ENCODE assay signal across 20 cellular contexts in genomic region chr1:240287722-240288121, GRCh38.
DNase-seq lines count a peak whose midpoint lies in the region; ATAC-seq lines count a peak whose summit lies in the region.
"Had no signal": no experiment of that assay in that cellular context is flagged by ENCODE, and none has a peak within 500 bp of the region (broad histone marks: within the 10 kb centered on the region; RNA-seq: fewer than 3 reads in every experiment).

No MANE protein-coding gene starts in this region.

- H3K36me3 ChIP-seq in GM23248 (ENCODE audit: low read depth): peaks cover 12% of the 10 kb centered on the region; the same call in 1 of the 2 replicates

- in situ Hi-C loops in GM23248 (cut with MboI): no loop called here
- in situ Hi-C loops in SK-MEL-5 (cut with HindIII; ENCODE audit: low pct_unique_long_range_greater_than_20kb, low sequenced_read_pairs): no loop called here

- no peaks in the 10 kb centered on the region for H3K9me2 ChIP-seq in GM23248 (ENCODE audit: insufficient read depth)

- 93 to 97% methylated on average over 1 of the region's 1 CpG for WGBS in GM23248 (ENCODE audit: low coverage in 1 of 2, low lambda C conversion rate in 2 of 2, missing lambda C conversion rate in 2 of 2), 2 experiments

- no peaks in the 10 kb centered on the region for H3K27me3 ChIP-seq in GM23248 (replicated peaks; ENCODE audit: insufficient read depth)

- DNase-seq in DMS53 (lab: John Stamatoyannopoulos, UW): peak; percentile 19
- DNase-seq in DMS53 treated with DMSO at 0.1 percent for 48 hours (lab: John Stamatoyannopoulos, UW; ENCODE audit: unreplicated experiment): no peak
- DNase-seq in GM23248: no peak
- peak; percentile 41 for DNase-seq in SK-MEL-5 (ENCODE audit: low read depth, low spot score)
- peak; percentile 63 for DNase-seq in myocyte (ENCODE audit: low read depth)
- no peak for DNase-seq in NCI-H2081 treated with DMSO at 0.1 percent for 48 hours (lab: John Stamatoyannopoulos, UW)
- no peak for DNase-seq in NCI-H2107 (lab: John Stamatoyannopoulos, UW)
- DNase-seq: AML-193; Caco-2; DMS153; GOT3; NCI-H187 treated with DMSO at 0.1 percent for 48 hours; NCI-H2171; NCI-H526 treated with DMSO at 0.1 percent for 48 hours; NK-92 treated with Interleukin-12 subunit alpha and Interleukin-12 subunit beta, amount 100 ng/mL, for 24 hours; SHP77 had no signal

- H3K9ac ChIP-seq in GM23248: peak overlapping the region; percentile 75; the same call in 1 of the 2 replicates

- H2AFZ ChIP-seq in GM23248: no peak overlapping the region

- peak overlapping the region; percentile 98 for H3K27ac ChIP-seq in GM23248
- H3K27ac ChIP-seq: 22Rv1 had no signal

- no peak for ATAC-seq in HG02571 (IDR thresholded peaks at IDR 0.05; ENCODE audit: unreplicated experiment)
- ATAC-seq: HCT116, K562 had no signal

- peaks cover 64% of the 10 kb centered on the region for H3F3A ChIP-seq in GM23248 (ENCODE audit: insufficient read depth)

- H3K9me3 ChIP-seq in GM23248 (ENCODE audit: low read depth): no peaks in the 10 kb centered on the region
- H3K9me3 ChIP-seq: Caco-2 had no signal

- peak overlapping the region; percentile 64 for H3K4me2 ChIP-seq in GM23248 (ENCODE audit: unreplicated experiment)

- H3K4me3 ChIP-seq in GM23248: no peak overlapping the region
- H3K4me3 ChIP-seq: K562 had no signal

- peaks cover 65% of the 10 kb centered on the region for H3K79me2 ChIP-seq in GM23248 (ENCODE audit: insufficient read depth)

- no peaks in the 10 kb centered on the region for H4K20me1 ChIP-seq in GM23248 (ENCODE audit: insufficient read depth)

- H3K4me1 ChIP-seq in GM23248 (ENCODE audit: insufficient read depth): peaks cover 63% of the 10 kb centered on the region
- H3K4me1 ChIP-seq: Caco-2 had no signal

Comparison
In these comparisons a context has a peak if more than half of its experiments do, and no peak if none do; other contexts are left out.
1. DNase-seq: peak in DMS53 (single experiment), SK-MEL-5 (single experiment) and myocyte (single experiment); none in DMS53 treated with DMSO at 0.1 percent for 48 hours (single experiment), GM23248 (single experiment), NCI-H2081 treated with DMSO at 0.1 percent for 48 hours (single experiment) and NCI-H2107 (single experiment).